ENCODE assay signal across 28 cellular contexts in genomic region chr15:83483612-83484011, GRCh38. TPM values are rescaled to one million over a fixed set of nuclear protein-coding genes. Genes with fewer than 3 reads are reported as not detected.
"Had no signal": no experiment of that assay in that cellular context is flagged by ENCODE, and none has a peak within 500 bp of the region (broad histone marks: within the 10 kb centered on the region; RNA-seq: fewer than 3 reads in every experiment).

No MANE protein-coding gene starts in this region.

- H3K27ac ChIP-seq: stomach, suprapubic skin, testis, thoracic aorta, thyroid gland, tibial artery, tibial nerve, transverse colon, upper lobe of left lung, upper lobe of right lung, uterus, vagina had no signal

- H3K4me1 ChIP-seq: stomach, suprapubic skin, testis, thyroid gland, tibial artery, tibial nerve, transverse colon, upper lobe of left lung, upper lobe of right lung, uterus, vagina had no signal

- FAIRE-seq: urothelium cell line had no signal

- H3K4me3 ChIP-seq: stomach, suprapubic skin, testis, thoracic aorta, thyroid gland, tibial artery, tibial nerve, transverse colon, upper lobe of left lung, upper lobe of right lung, uterus, vagina had no signal

- H3K9me3 ChIP-seq: suprapubic skin, testis, thyroid gland, transverse colon, upper lobe of left lung, upper lobe of right lung, uterus, vagina had no signal

- H3K27me3 ChIP-seq: stomach, testis, thyroid gland, tibial artery, tibial nerve, transverse colon, upper lobe of left lung, uterus, vagina had no signal

- DNase-seq: stimulated activated CD4-positive, alpha-beta T cell treated with anti-CD3 and anti-CD28 coated beads, Interleukin-2, amount 100 ng/mL, for 48 hours; stimulated activated CD4-positive, alpha-beta T cell treated with anti-CD3 and anti-CD28 coated beads, Interleukin-4, amount 100 ng/mL, for 1 hour; stimulated activated CD4-positive, alpha-beta T cell treated with anti-CD3 and anti-CD28 coated beads, Interleukin-4, amount 100 ng/mL, for 24 hours; stimulated activated CD4-positive, alpha-beta T cell treated with anti-CD3 and anti-CD28 coated beads, Interleukin-4, amount 100 ng/mL, for 4 hours; stimulated activated CD8-positive, alpha-beta memory T cell treated with anti-CD3 and anti-CD28 coated beads, Interleukin-4, amount 100 ng/mL, for 48 hours; stimulated activated naive B cell treated with anti-CD40 and anti-IgM and Interleukin-4, amounts not matched to agents 10 μg/mL and 1 μg/mL and 100 μg/mL, for 72 hours; stimulated activated naive CD4-positive, alpha-beta T cell; stimulated activated naive CD4-positive, alpha-beta T cell treated with Interleukin-2 at 50 U/mL for 16 hours; stimulated activated naive CD8-positive, alpha-beta T cell treated with anti-CD3 and anti-CD28 coated beads, Interleukin-15, amount 100 ng/mL, for 72 hours; stimulated activated naive CD8-positive, alpha-beta T cell treated with anti-CD3 and anti-CD28 coated beads, Interleukin-15, Interleukin-2, amounts not matched to agents 100 U/mL and 50 U/mL, for 24 hours; stomach; substantia nigra; testis; thyroid gland; tibial artery; transverse colon; trophoblast cell; upper lobe of left lung; upper lobe of right lung; uterus had no signal

- ATAC-seq: stimulated activated effector memory CD8-positive, alpha-beta T cell treated with anti-CD3 and anti-CD28 coated beads, Interleukin-12 subunit alpha, Interleukin-12 subunit beta, amount 100 ng/mL, for 72 hours; stimulated activated memory B cell treated with anti-CD40 and anti-IgM and Interleukin-4, amounts not matched to agents 10 μg/mL and 1 μg/mL and 100 μg/mL, for 72 hours; stimulated activated naive B cell treated with anti-CD40 and anti-IgM and Interleukin-4, amounts not matched to agents 10 μg/mL and 1 μg/mL and 100 μg/mL, for 72 hours; stimulated activated naive CD8-positive, alpha-beta T cell treated with anti-CD3 and anti-CD28 coated beads, Interleukin-15, amount 100 ng/mL, for 72 hours; stimulated activated naive CD8-positive, alpha-beta T cell treated with anti-CD3 and anti-CD28 coated beads, Interleukin-15, Interleukin-2, amounts not matched to agents 100 U/mL and 50 U/mL, for 24 hours; upper lobe of right lung had no signal

- H3K36me3 ChIP-seq: stomach, suprapubic skin, thoracic aorta, thyroid gland, tibial artery, tibial nerve, transverse colon, upper lobe of left lung, upper lobe of right lung, uterus, vagina had no signal

RNA-seq across cellular contexts. Expression of gene SH3GL3, which starts 36.5 kb away (rescaled TPM):
- total RNA-seq: subcutaneous adipose tissue, transverse colon had no signal
